In genomic region chr18:64488698-64489097, GRCh38 we compare ENCODE assay signal across 1 cellular context.
TF ChIP-seq lines count a peak whose summit lies in the region.

No MANE protein-coding gene starts in this region.

TF ChIP-seq in H1, 55 proteins besides CTCF, POLR2A, EP300 and RAD21 (continued from another document):
- TF ChIP-seq, protein P1, sequence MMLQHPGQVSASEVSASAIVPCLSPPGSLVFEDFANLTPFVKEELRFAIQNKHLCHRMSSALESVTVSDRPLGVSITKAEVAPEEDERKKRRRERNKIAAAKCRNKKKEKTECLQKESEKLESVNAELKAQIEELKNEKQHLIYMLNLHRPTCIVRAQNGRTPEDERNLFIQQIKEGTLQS (IDR thresholded peaks at IDR 0.05; ENCODE audit: insufficient read depth, low read depth, low read length), result no peak
- TF ChIP-seq CHD2 (IDR thresholded peaks at IDR 0.05; ENCODE audit: low read length), result no peak
- TF ChIP-seq GTF2F1 (IDR thresholded peaks at IDR 0.05; ENCODE audit: borderline replicate concordance, low read depth, low read length), result no peak
